Comparison of ENCODE assay signal across 21 cellular contexts in the genomic region with DNA sequence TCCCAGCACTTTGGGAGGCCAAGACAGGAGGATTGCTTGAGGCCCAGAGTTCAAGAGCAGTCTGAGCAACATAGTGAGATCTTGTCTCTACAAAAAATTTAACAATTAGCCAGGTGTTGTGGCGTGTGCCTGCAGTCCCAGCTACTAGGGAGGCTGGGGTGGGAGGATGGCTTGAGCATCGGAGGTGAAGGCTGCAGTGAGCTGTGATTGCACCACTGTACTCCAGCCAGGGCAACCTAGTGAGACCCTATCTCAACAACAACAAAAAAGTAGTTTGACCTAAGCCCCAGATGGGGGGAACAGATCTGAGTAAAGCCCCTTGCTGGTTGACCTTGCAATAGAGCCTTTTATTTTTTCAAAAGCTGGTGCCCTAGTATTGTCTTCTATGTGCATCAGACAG.
"Had no signal": no experiment of that assay in that cellular context is flagged by ENCODE, and none has a peak within 500 bp of the region (broad histone marks: within the 10 kb centered on the region; RNA-seq: fewer than 3 reads in every experiment).

No MANE protein-coding gene starts in this region.

- ATAC-seq: effector memory CD8-positive, alpha-beta T cell; gastroesophageal sphincter; heart left ventricle; left cardiac atrium; left ventricle myocardium superior; lower lobe of right lung had no signal

- H3K9me3 ChIP-seq: colonic mucosa, esophagus muscularis mucosa, gastroesophageal sphincter, heart left ventricle, left lung, lower lobe of right lung, mucosa of descending colon had no signal

- DNase-seq: colonic mucosa; cortex of kidney; effector CD8-positive, alpha-beta T cell; effector memory CD8-positive, alpha-beta T cell; endodermal cell; foreskin keratinocyte; heart left ventricle; hippocampal formation; left cardiac atrium; left lung; left ventricle myocardium superior; lower lobe of right lung; mesenchymal stem cell; naive B cell had no signal

- FAIRE-seq: endometrium, frontal cortex, islet of Langerhans, keratinocyte had no signal

- H3K4me3 ChIP-seq: colonic mucosa, esophagus muscularis mucosa, gastroesophageal sphincter, heart left ventricle, left lung, lower lobe of right lung, mucosa of descending colon had no signal

- H3K27ac ChIP-seq: colonic mucosa, esophagus muscularis mucosa, foreskin keratinocyte, gastroesophageal sphincter, heart left ventricle, left lung, lower lobe of right lung had no signal

- H3K36me3 ChIP-seq: colonic mucosa, esophagus muscularis mucosa, gastroesophageal sphincter, heart left ventricle, left lung, lower lobe of right lung had no signal

- H3K4me1 ChIP-seq: colonic mucosa, gastroesophageal sphincter had no signal

- H3K27me3 ChIP-seq: colonic mucosa, foreskin keratinocyte, gastroesophageal sphincter, heart left ventricle, left lung had no signal
